Comparison of ENCODE assay signal across 1 cellular context in genomic region chr3:19931767-19932188, GRCh38.
TF ChIP-seq lines count a peak whose summit lies in the region.

No MANE protein-coding gene starts in this region.

TF ChIP-seq in K562, 482 proteins besides CTCF, POLR2A, EP300 and RAD21 (continued from another document and continues in another):
- TF ChIP-seq PATZ1 (CRISPR knock-in tag; IDR thresholded peaks at IDR 0.05; ENCODE audit: borderline replicate concordance) (no peak), XRCC5 (IDR thresholded peaks at IDR 0.05; ENCODE audit: low read depth, low read length) (no peak), HOXB6 (CRISPR knock-in tag; IDR thresholded peaks at IDR 0.05; ENCODE audit: borderline replicate concordance) (no peak), ZNF740 (CRISPR knock-in tag; IDR thresholded peaks at IDR 0.05) (no peak), ZNF740 (tag; IDR thresholded peaks at IDR 0.05) (no peak), NR2C1 (IDR thresholded peaks at IDR 0.05) (no peak), NR2C1 (tag; IDR thresholded peaks at IDR 0.05) (0 out of 2 replicates have a peak, but pooled peaks have one; percentile 10), KDM4B (IDR thresholded peaks at IDR 0.05; ENCODE audit: borderline replicate concordance in 2 of 2, low read depth in 1 of 2) (no peak), MCM3 (IDR thresholded peaks at IDR 0.05) (no peak), ATF3 (IDR thresholded peaks at IDR 0.05) (peak; percentile 83), ATF3 (CRISPR knock-in tag; conservative IDR thresholded peaks at IDR 0.05) (no peak), ZNF217 (CRISPR knock-in tag; IDR thresholded peaks at IDR 0.05) (no peak), ZNF232 (CRISPR knock-in tag; IDR thresholded peaks at IDR 0.05) (no peak), NR2F6 (CRISPR knock-in tag; IDR thresholded peaks at IDR 0.05) (no peak), ETS2 (tag; IDR thresholded peaks at IDR 0.05; ENCODE audit: borderline replicate concordance, poor library complexity, severe bottlenecking) (no peak), RCOR1 (IDR thresholded peaks at IDR 0.05; ENCODE audit: borderline replicate concordance in 1 of 2, low read depth in 2 of 2, low read length in 2 of 2) (peak in 1 of 2 experiments; percentile 74; a peak in 1 of 4 replicates), ZFP36 (IDR thresholded peaks at IDR 0.05; ENCODE audit: low read depth, low read length, partially characterized antibody) (no peak), MNT (conservative IDR thresholded peaks at IDR 0.05) (0 out of 4 replicates have a peak, but pooled peaks of 1 of the 2 experiments have one; percentile 30), PTTG1 (tag; IDR thresholded peaks at IDR 0.05; ENCODE audit: low read depth) (no peak), CHD7 (IDR thresholded peaks at IDR 0.05; ENCODE audit: low read depth, low read length) (no peak), SIN3A (IDR thresholded peaks at IDR 0.05; ENCODE audit: borderline replicate concordance in 2 of 2, control insufficient read depth in 1 of 2, low read depth in 2 of 2, low read length in 2 of 2) (no peak), DPF2 (IDR thresholded peaks at IDR 0.05) (peak; percentile 95), CUX1 (CRISPR knock-in tag; IDR thresholded peaks at IDR 0.05) (no peak), L3MBTL2 (IDR thresholded peaks at IDR 0.05) (no peak), SMARCB1 (IDR thresholded peaks at IDR 0.05; ENCODE audit: insufficient read length, low read depth) (peak; percentile 94), WHSC1 (IDR thresholded peaks at IDR 0.05; ENCODE audit: low read length) (no peak), ZFP1 (CRISPR knock-in tag; IDR thresholded peaks at IDR 0.05) (no peak), NFRKB (IDR thresholded peaks at IDR 0.05; ENCODE audit: low read depth) (no peak), ZNF41 (CRISPR knock-in tag; conservative IDR thresholded peaks at IDR 0.05) (no peak), ZMIZ1 (IDR thresholded peaks at IDR 0.05; ENCODE audit: low read depth in 2 of 2, low read length in 2 of 2) (no peak), NR3C1 (CRISPR knock-in tag; IDR thresholded peaks at IDR 0.05) (no peak), RBM15 (IDR thresholded peaks at IDR 0.05; ENCODE audit: insufficient read depth, low read length) (no peak)
